In genomic region chr2:150924862-150925261, GRCh38 we compare ENCODE assay signal across 1 cellular context.
TF ChIP-seq lines count a peak whose summit lies in the region.

No MANE protein-coding gene starts in this region.

TF ChIP-seq in IMR-90, 13 proteins besides CTCF, POLR2A, EP300 and RAD21 (continued from another document):
- no peak for TF ChIP-seq USF2 (IDR thresholded peaks at IDR 0.05; ENCODE audit: low read depth, low read length)
- TF ChIP-seq RCOR1 (IDR thresholded peaks at IDR 0.05; ENCODE audit: insufficient replicate concordance, low read length) = no peak
- no peak for TF ChIP-seq MAFK (IDR thresholded peaks at IDR 0.05; ENCODE audit: low read depth, low read length)
- no peak for TF ChIP-seq MXI1 (IDR thresholded peaks at IDR 0.05; ENCODE audit: borderline replicate concordance, low read depth, low read length)
- TF ChIP-seq CEBPB (IDR thresholded peaks at IDR 0.05; ENCODE audit: low read depth, low read length) = no peak
- no peak for TF ChIP-seq BHLHE40 (IDR thresholded peaks at IDR 0.05; ENCODE audit: low read depth, low read length)
